Comparison of ENCODE assay signal across 13 cellular contexts in genomic region chr15:32842081-32842480, GRCh38.
DNase-seq lines count a peak whose midpoint lies in the region; ATAC-seq and TF ChIP-seq lines count a peak whose summit lies in the region.
"Had no signal": no experiment of that assay in that cellular context is flagged by ENCODE, and none has a peak within 500 bp of the region (broad histone marks: within the 10 kb centered on the region; RNA-seq: fewer than 3 reads in every experiment).

No MANE protein-coding gene starts in this region.

- H3K14ac ChIP-seq in IMR-90 (replicated peaks; ENCODE audit: low read depth, low read length) = peak overlapping the region; percentile 89
- no peak overlapping the region for H3K14ac ChIP-seq in mesenchymal stem cell (ENCODE audit: low read length in 2 of 2)

- H3K23ac ChIP-seq in IMR-90 (ENCODE audit: low read depth, low read length) (peak overlapping the region; percentile 67), mesenchymal stem cell (ENCODE audit: low read length in 2 of 2) (no peak overlapping the region)

- H4K91ac ChIP-seq in IMR-90 (ENCODE audit: insufficient read depth, low read depth, low read length) (peak overlapping the region; percentile 96), mesenchymal stem cell (ENCODE audit: low read length) (no peak overlapping the region)

- 100% methylated on average over 1 of the region's 6 CpGs; no CpG with 5 or more reads in 1 of the 2 experiments for WGBS in IMR-90 (ENCODE audit: extremely low coverage in 2 of 2, insufficient read length in 1 of 2), 2 experiments
- WGBS in mesenchymal stem cell = 84% methylated on average over 6 of the region's 6 CpGs
- 84% methylated on average over 6 of the region's 6 CpGs for WGBS in hepatocyte (ENCODE audit: low lambda C conversion rate, missing lambda C conversion rate)
- WGBS in body of pancreas, 2 donors = 78 to 84% methylated on average over 6 of the region's 6 CpGs

- peak overlapping the region; percentile 69 for H3K4me3 ChIP-seq in AG10803 (ENCODE audit: low read length)
- H3K4me3 ChIP-seq in IMR-90 (ENCODE audit: insufficient read depth, low read depth, low read length) = no peak overlapping the region
- no peak overlapping the region for H3K4me3 ChIP-seq in mesenchymal stem cell (ENCODE audit: insufficient read depth in 1 of 2, low read depth in 1 of 2, low read length in 2 of 2)
- H3K4me3 ChIP-seq in hepatocyte = no peak overlapping the region
- no peak overlapping the region for H3K4me3 ChIP-seq in body of pancreas

- H2BK20ac ChIP-seq in IMR-90 (ENCODE audit: low read depth, low read length) = peak overlapping the region; percentile 93

- H2AFZ ChIP-seq in IMR-90 (replicated peaks; ENCODE audit: low read length, poor library complexity) (no peak overlapping the region), mesenchymal stem cell (ENCODE audit: low read depth, low read length) (no peak overlapping the region), hepatocyte (no peak overlapping the region)

- H2BK15ac ChIP-seq in IMR-90 (ENCODE audit: low read depth, low read length) (peak overlapping the region; percentile 29; the same call in 2 of the 3 replicates), mesenchymal stem cell (ENCODE audit: low read depth, poor library complexity, severe bottlenecking) (no peak overlapping the region)

- H3K9me3 ChIP-seq in IMR-90 (ENCODE audit: control insufficient read depth, insufficient read depth, low read length) (peaks cover 2% of the 10 kb centered on the region; the same call in 1 of the 2 replicates), mesenchymal stem cell (ENCODE audit: control insufficient read depth, low read length) (no peaks in the 10 kb centered on the region), hepatocyte (ENCODE audit: low read depth) (no peaks in the 10 kb centered on the region), body of pancreas (no peaks in the 10 kb centered on the region)
- H3K9me3 ChIP-seq: Caco-2 had no signal

- CTCF ChIA-PET in IMR-90 (lab: Yijun Ruan, JAX) = no interaction called here

- H3K79me1 ChIP-seq in IMR-90 (ENCODE audit: low read depth in 1 of 2, low read length in 2 of 2) (peaks cover 46 to 66% of the 10 kb centered on the region in 2 experiments), mesenchymal stem cell (replicated peaks; ENCODE audit: low read length, poor library complexity, severe bottlenecking) (no peaks in the 10 kb centered on the region)

- dilution Hi-C loops in IMR-90 (cut with HindIII; ENCODE audit: low sequenced_read_pairs, unreplicated experiment) = no loop called here

- H2BK120ac ChIP-seq in IMR-90 (ENCODE audit: low read depth, low read length) (peak overlapping the region; percentile 84), mesenchymal stem cell (ENCODE audit: low read depth, low read length) (no peak overlapping the region)

- no peak for TF ChIP-seq CTCF in AG10803 (conservative IDR thresholded peaks at IDR 0.05; ENCODE audit: low read length)
- TF ChIP-seq CTCF in IMR-90 (conservative IDR thresholded peaks at IDR 0.05; ENCODE audit: low read depth, low read length) = no peak
- no peak for TF ChIP-seq CTCF in hepatocyte (IDR thresholded peaks at IDR 0.05; ENCODE audit: poor library complexity)
- no peak for TF ChIP-seq CTCF in body of pancreas (IDR thresholded peaks at IDR 0.05)

- peak overlapping the region; percentile 83 for H4K5ac ChIP-seq in IMR-90 (ENCODE audit: low read depth, low read length)

- H2BK5ac ChIP-seq in IMR-90 (ENCODE audit: low read depth, low read length, poor library complexity, severe bottlenecking) (peak overlapping the region; percentile 100), mesenchymal stem cell (ENCODE audit: low read depth, low read length, poor library complexity, severe bottlenecking) (no peak overlapping the region)

- H3K9me1 ChIP-seq in IMR-90 (ENCODE audit: insufficient read depth, low read length) = peaks cover 20% of the 10 kb centered on the region

- POLR2A ChIA-PET in IMR-90 (lab: Charles Lee; ENCODE audit: unreplicated experiment) = no interaction called here

- no peak for TF ChIP-seq RAD21 in IMR-90 (IDR thresholded peaks at IDR 0.05; ENCODE audit: low read length)

- H2BK12ac ChIP-seq in mesenchymal stem cell (ENCODE audit: low read length in 2 of 2) = no peak overlapping the region

- ATAC-seq in IMR-90 (ENCODE audit: low read depth) (no peak), body of pancreas (no peak), GM18907 (IDR thresholded peaks at IDR 0.05; ENCODE audit: unreplicated experiment) (no peak)

- H3K27ac ChIP-seq in IMR-90 (ENCODE audit: insufficient read depth, low read length) (peak overlapping the region; percentile 81), mesenchymal stem cell (ENCODE audit: low read length, poor library complexity, severe bottlenecking) (no peak overlapping the region), hepatocyte (no peak overlapping the region), body of pancreas (no peak overlapping the region)
- H3K27ac ChIP-seq: C4-2B had no signal

- H3K79me2 ChIP-seq in hepatocyte = no peaks in the 10 kb centered on the region

- peak overlapping the region; percentile 37; the same call in 1 of the 2 replicates for H3K56ac ChIP-seq in IMR-90 (ENCODE audit: extremely low read depth, insufficient read depth, low read length)

- in situ Hi-C loops in IMR-90 (cut with MboI; ENCODE audit: low sequenced_read_pairs) = loop anchor here (10.0 kb wide), 1 partner anchor 273 kb away; no protein-coding TSS in a partner anchor

- H3K27me3 ChIP-seq in IMR-90 (ENCODE audit: control insufficient read depth, insufficient read depth, low read length) (no peaks in the 10 kb centered on the region), mesenchymal stem cell (ENCODE audit: control insufficient read depth in 1 of 2, insufficient read depth in 1 of 2, low read length in 2 of 2) (no peaks in the 10 kb centered on the region), hepatocyte (no peaks in the 10 kb centered on the region), body of pancreas (no peaks in the 10 kb centered on the region)

- H3K4ac ChIP-seq in IMR-90 (ENCODE audit: low read depth, low read length) (peak overlapping the region; percentile 92), mesenchymal stem cell (ENCODE audit: low read depth in 1 of 2, low read length in 2 of 2) (peak overlapping the region in 1 of 2 experiments; percentile 57)

- H3K9ac ChIP-seq in IMR-90 (ENCODE audit: low read depth, low read length) (0 out of 2 replicates have a peak overlapping the region, but pooled peaks have one; percentile 16), mesenchymal stem cell (ENCODE audit: low read length) (peak overlapping the region; percentile 2)

- intact Hi-C loops in IMR-90 (cut with micrococcal nuclease) (loop anchor here (5.0 kb wide), 2 partner anchors 120 to 180 kb away; no protein-coding TSS in a partner anchor), body of pancreas (cut with DNase I) (no loop called here)

- H2AK9ac ChIP-seq in IMR-90 (replicated peaks; ENCODE audit: low read depth, low read length, poor library complexity) = no peak overlapping the region

- no peak overlapping the region for H3K4me2 ChIP-seq in IMR-90 (ENCODE audit: low read depth, low read length)
- no peak overlapping the region for H3K4me2 ChIP-seq in mesenchymal stem cell (ENCODE audit: low read length, poor library complexity, severe bottlenecking)
- no peak overlapping the region for H3K4me2 ChIP-seq in hepatocyte

- DNase-seq in AG10803 (ENCODE audit: low read depth) (peak; percentile 68), IMR-90 (no peak), mesenchymal stem cell (no peak), hepatocyte (ENCODE audit: low spot score) (no peak), HCEC 1CT (no peak), body of pancreas (no peak)
- DNase-seq: 8988T; AML-193; Caco-2; CD4-positive, alpha-beta T cell; H9 had no signal

- H3K18ac ChIP-seq in IMR-90 (ENCODE audit: low read depth, low read length) (peak overlapping the region; percentile 77), mesenchymal stem cell (ENCODE audit: low read depth in 1 of 2, low read length in 2 of 2) (peak overlapping the region in 1 of 2 experiments; percentile 61)

- H4K8ac ChIP-seq in IMR-90 (ENCODE audit: low read depth in 2 of 2, low read length in 2 of 2) (peak overlapping the region; percentile 81 to 82), mesenchymal stem cell (ENCODE audit: low read length) (no peak overlapping the region)

- peaks cover 16% of the 10 kb centered on the region for H3K4me1 ChIP-seq in IMR-90 (ENCODE audit: control insufficient read depth, insufficient read depth, low read length)
- peaks cover 6% of the 10 kb centered on the region for H3K4me1 ChIP-seq in mesenchymal stem cell (ENCODE audit: control insufficient read depth, insufficient read depth, low read depth, low read length)
- no peaks in the 10 kb centered on the region for H3K4me1 ChIP-seq in hepatocyte (ENCODE audit: insufficient read depth)
- no peaks in the 10 kb centered on the region for H3K4me1 ChIP-seq in body of pancreas
- H3K4me1 ChIP-seq: Caco-2 had no signal

- H4K20me1 ChIP-seq in IMR-90 (ENCODE audit: insufficient read depth, low read length) = no peaks in the 10 kb centered on the region
- no peaks in the 10 kb centered on the region for H4K20me1 ChIP-seq in hepatocyte (ENCODE audit: insufficient read depth, poor library complexity, severe bottlenecking)

- no peaks in the 10 kb centered on the region for H3K9me2 ChIP-seq in hepatocyte (replicated peaks; ENCODE audit: insufficient read depth)

- H3K36me3 ChIP-seq in IMR-90 (ENCODE audit: control insufficient read depth, insufficient read depth, low read length) (peaks cover under 1% of the 10 kb centered on the region), mesenchymal stem cell (ENCODE audit: control insufficient read depth in 1 of 2, insufficient read depth in 2 of 2, low read depth in 1 of 2, low read length in 2 of 2) (no peaks in the 10 kb centered on the region), hepatocyte (replicated peaks; ENCODE audit: insufficient read depth, low read depth) (no peaks in the 10 kb centered on the region), body of pancreas (replicated peaks in 1 of 2; ENCODE audit: insufficient read depth in 1 of 2, low read depth in 2 of 2) (no peaks in the 10 kb centered on the region)

- no TSS peak for BruUV-seq in IMR-90 (replicated peaks; lab: Mats Ljungman, UMichigan)

- H2AK5ac ChIP-seq in IMR-90 (ENCODE audit: low read depth, low read length) = peak overlapping the region; percentile 96
- no peak overlapping the region for H2AK5ac ChIP-seq in mesenchymal stem cell (ENCODE audit: low read length, severe bottlenecking)

- TF ChIP-seq POLR2A in IMR-90 (IDR thresholded peaks at IDR 0.05; ENCODE audit: low read depth, low read length) = no peak
- no peak for TF ChIP-seq POLR2A in body of pancreas (IDR thresholded peaks at IDR 0.05)

TF ChIP-seq in IMR-90, 13 proteins besides CTCF, POLR2A, EP300 and RAD21 (continues in another document):
- TF ChIP-seq ELK1 (IDR thresholded peaks at IDR 0.05; ENCODE audit: borderline replicate concordance, low read depth, low read length) = no peak
